ENCODE assay signal across 8 cellular contexts in the genomic region with DNA sequence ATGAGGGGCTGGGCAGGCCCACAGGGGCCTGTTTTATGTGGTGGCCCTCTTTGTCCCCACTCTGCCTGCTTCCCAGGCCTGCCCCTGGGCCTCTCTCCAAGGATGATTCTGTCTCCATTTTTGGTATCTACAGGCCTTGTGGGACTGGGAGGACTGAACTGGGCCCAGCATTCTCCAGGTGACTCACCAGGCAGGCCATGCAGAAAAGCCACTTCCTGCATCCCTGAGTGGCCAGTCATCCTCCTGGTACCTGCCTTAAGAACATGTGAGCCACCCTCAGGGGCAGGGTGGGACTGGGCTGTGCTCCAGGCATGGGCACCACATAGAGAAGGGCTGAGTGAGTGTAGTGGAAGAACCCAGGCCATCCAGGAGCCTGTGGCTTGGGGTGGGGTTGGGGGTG. TPM values are rescaled to one million over a fixed set of nuclear protein-coding genes. Genes with fewer than 3 reads are reported as not detected.
A peak's percentile ranks its signal among the peaks of the same experiment; 100 is the strongest.
DNase-seq lines count a peak whose midpoint lies in the region; ATAC-seq, FAIRE-seq and TF ChIP-seq lines count a peak whose summit lies in the region.

No MANE protein-coding gene starts in this region.

- TF ChIP-seq RAD21 in A549 (conservative IDR thresholded peaks at IDR 0.05 in 1 of 2, IDR thresholded peaks at IDR 0.05 in 1 of 2): peak; percentile 15; a peak in 2 of 5 replicates

- H3K27me3 Mint-ChIP-seq in activated T-helper 17 cell treated with anti-CD3 and anti-CD28 coated beads, Interleukin-2, amount 50 U/mL, for 72 hours: no peaks in the 10 kb centered on the region
- H3K27me3 Mint-ChIP-seq in activated T-cell treated with anti-CD3 and anti-CD28 coated beads, Interleukin-2, amount 50 U/mL, for 4 hours (ENCODE audit: low read depth): no peaks in the 10 kb centered on the region

- POLR2A ChIA-PET in A549 (lab: Yijun Ruan, JAX): interaction anchor here (1.8 to 2.0 kb wide), 2 partner anchors 9 to 20 kb away, joined by 7 to 13 read pairs; a partner anchor contains a TSS

- no peaks in the 10 kb centered on the region for H4K20me1 ChIP-seq in MM.1S (ENCODE audit: insufficient read depth, low read length)

- no peaks in the 10 kb centered on the region for H3K36me3 Mint-ChIP-seq in activated T-helper 17 cell treated with anti-CD3 and anti-CD28 coated beads, Interleukin-2, amount 50 U/mL, for 72 hours (ENCODE audit: low read depth)
- H3K36me3 Mint-ChIP-seq in activated T-cell treated with anti-CD3 and anti-CD28 coated beads, Interleukin-2, amount 50 U/mL, for 4 hours (ENCODE audit: insufficient read depth): no peaks in the 10 kb centered on the region

- TF ChIP-seq POLR2A in A549 (IDR thresholded peaks at IDR 0.05; ENCODE audit: low read length): no peak

- CTCF ChIA-PET in A549 (lab: Yijun Ruan, JAX): interaction anchor here (1.0 to 1.3 kb wide), 4 partner anchors 9 to 112 kb away, joined by 3 to 4 read pairs (median 3); no protein-coding TSS in a partner anchor

- H3K4me2 ChIP-seq in A549 (peak overlapping the region; percentile 72), MM.1S (ENCODE audit: low read depth, low read length) (no peak overlapping the region)

- H3K9me2 ChIP-seq in MM.1S (replicated peaks; ENCODE audit: insufficient read depth, low read length): no peaks in the 10 kb centered on the region

- no peaks in the 10 kb centered on the region for H3K27me3 ChIP-seq in MM.1S (replicated peaks; ENCODE audit: insufficient read depth, low read length)

- peak; percentile 88 to 89 for ATAC-seq in A549
- peak; percentile 76 for ATAC-seq in activated T-helper 17 cell treated with anti-CD3 and anti-CD28 coated beads, Interleukin-2, amount 50 U/mL, for 72 hours (replicated peaks)
- no peak for ATAC-seq in activated T-cell treated with anti-CD3 and anti-CD28 coated beads, Interleukin-2, amount 50 U/mL, for 4 hours

- no peaks in the 10 kb centered on the region for H3K4me1 Mint-ChIP-seq in activated T-helper 17 cell treated with anti-CD3 and anti-CD28 coated beads, Interleukin-2, amount 50 U/mL, for 72 hours
- H3K4me1 Mint-ChIP-seq in activated T-cell treated with anti-CD3 and anti-CD28 coated beads, Interleukin-2, amount 50 U/mL, for 4 hours (ENCODE audit: low read depth): peaks cover 7% of the 10 kb centered on the region

- H2AFZ ChIP-seq in MM.1S (ENCODE audit: low read length): no peak overlapping the region

- no peaks in the 10 kb centered on the region for H3K9me3 Mint-ChIP-seq in activated T-helper 17 cell treated with anti-CD3 and anti-CD28 coated beads, Interleukin-2, amount 50 U/mL, for 72 hours
- no peaks in the 10 kb centered on the region for H3K9me3 Mint-ChIP-seq in activated T-cell treated with anti-CD3 and anti-CD28 coated beads, Interleukin-2, amount 50 U/mL, for 4 hours

- no peak overlapping the region for H3K27ac Mint-ChIP-seq in activated T-helper 17 cell treated with anti-CD3 and anti-CD28 coated beads, Interleukin-2, amount 50 U/mL, for 72 hours

- no peak overlapping the region for H3K4me3 Mint-ChIP-seq in activated T-helper 17 cell treated with anti-CD3 and anti-CD28 coated beads, Interleukin-2, amount 50 U/mL, for 72 hours
- H3K4me3 Mint-ChIP-seq in activated T-cell treated with anti-CD3 and anti-CD28 coated beads, Interleukin-2, amount 50 U/mL, for 4 hours: no peak overlapping the region

- H3F3A ChIP-seq in MM.1S (ENCODE audit: insufficient read depth, low read length): no peaks in the 10 kb centered on the region

- DNase-seq in A549 (ENCODE audit: low read depth in 1 of 2, low spot score in 1 of 2) (peak; percentile 91 to 93), GOT3 (lab: John Stamatoyannopoulos, UW) (peak; percentile 2), kidney (peak; percentile 88), ecto neural progenitor cell (ENCODE audit: low spot score) (no peak), NCI-H187 (lab: John Stamatoyannopoulos, UW) (no peak), MM.1S (no peak)
- no peak for DNase-seq in activated T-cell treated with anti-CD3 and anti-CD28 coated beads, Interleukin-2, amount 50 U/mL, for 4 hours

- TF ChIP-seq CTCF in A549 (IDR thresholded peaks at IDR 0.05) (no peak), kidney (IDR thresholded peaks at IDR 0.05; ENCODE audit: borderline replicate concordance, extremely low read depth, insufficient read depth) (no peak), MM.1S (IDR thresholded peaks at IDR 0.05; ENCODE audit: low read length) (no peak)

- intact Hi-C loops in kidney (cut with DNase I): no loop called here

- H3K4me3 ChIP-seq in A549 (no peak overlapping the region), kidney (ENCODE audit: low read length in 2 of 2) (no peak overlapping the region), MM.1S (ENCODE audit: low read length) (no peak overlapping the region)

- FAIRE-seq in A549 (lab: Jason Lieb, UNC) (peak; percentile 73), kidney (lab: Jason Lieb, UNC) (no peak)

- peak in 1 of 2 experiments; percentile 51; a peak in 1 of 5 replicates for TF ChIP-seq EP300 in A549 (IDR thresholded peaks at IDR 0.05)

- no peaks in the 10 kb centered on the region for H3K79me2 ChIP-seq in MM.1S (ENCODE audit: low read length)

- peak overlapping the region; percentile 98 to 99 for H3K27ac ChIP-seq in A549
- no peak overlapping the region for H3K27ac ChIP-seq in kidney (ENCODE audit: low read depth in 2 of 2, low read length in 2 of 2)
- no peak overlapping the region for H3K27ac ChIP-seq in MM.1S (ENCODE audit: low read length)

- H3K9me3 ChIP-seq in A549 (no peaks in the 10 kb centered on the region), kidney (ENCODE audit: control insufficient read depth in 1 of 2, low read length in 2 of 2) (no peaks in the 10 kb centered on the region), MM.1S (replicated peaks; ENCODE audit: insufficient read depth, low read length) (no peaks in the 10 kb centered on the region)

- H3K36me3 ChIP-seq in kidney (ENCODE audit: control insufficient read depth in 1 of 2, insufficient read depth in 2 of 2, low read length in 2 of 2) (no peaks in the 10 kb centered on the region), MM.1S (replicated peaks; ENCODE audit: insufficient read depth, low read length) (no peaks in the 10 kb centered on the region)

- H3K4me1 ChIP-seq in A549 (peaks cover 68% of the 10 kb centered on the region), kidney (ENCODE audit: control insufficient read depth in 1 of 2, insufficient read depth in 1 of 2, low read depth in 1 of 2, low read length in 2 of 2) (no peaks in the 10 kb centered on the region), MM.1S (ENCODE audit: low read length) (no peaks in the 10 kb centered on the region)

- H3K9ac ChIP-seq in kidney (ENCODE audit: low read length in 2 of 2) (no peak overlapping the region), MM.1S (ENCODE audit: low read length) (no peak overlapping the region)

TF ChIP-seq in A549, 52 proteins besides CTCF, POLR2A, EP300 and RAD21 (continues in another document):
- TF ChIP-seq, protein P1, sequence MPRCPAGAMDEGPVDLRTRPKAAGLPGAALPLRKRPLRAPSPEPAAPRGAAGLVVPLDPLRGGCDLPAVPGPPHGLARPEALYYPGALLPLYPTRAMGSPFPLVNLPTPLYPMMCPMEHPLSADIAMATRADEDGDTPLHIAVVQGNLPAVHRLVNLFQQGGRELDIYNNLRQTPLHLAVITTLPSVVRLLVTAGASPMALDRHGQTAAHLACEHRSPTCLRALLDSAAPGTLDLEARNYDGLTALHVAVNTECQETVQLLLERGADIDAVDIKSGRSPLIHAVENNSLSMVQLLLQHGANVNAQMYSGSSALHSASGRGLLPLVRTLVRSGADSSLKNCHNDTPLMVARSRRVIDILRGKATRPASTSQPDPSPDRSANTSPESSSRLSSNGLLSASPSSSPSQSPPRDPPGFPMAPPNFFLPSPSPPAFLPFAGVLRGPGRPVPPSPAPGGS (IDR thresholded peaks at IDR 0.05): no peak
- peak; percentile 52 for TF ChIP-seq ZFP36 (IDR thresholded peaks at IDR 0.05; ENCODE audit: borderline replicate concordance, partially characterized antibody)
- no peak for TF ChIP-seq FOXS1 (CRISPR knock-in tag; IDR thresholded peaks at IDR 0.05)
- TF ChIP-seq HOXB13 (CRISPR knock-in tag; IDR thresholded peaks at IDR 0.05; ENCODE audit: low read depth): no peak
- no peak for TF ChIP-seq HDAC2 (IDR thresholded peaks at IDR 0.05)
- no peak for TF ChIP-seq HEYL (CRISPR knock-in tag; IDR thresholded peaks at IDR 0.05)
- no peak for TF ChIP-seq EHMT2 (IDR thresholded peaks at IDR 0.05; ENCODE audit: low read depth)
- TF ChIP-seq ZC3H11A (IDR thresholded peaks at IDR 0.05): no peak
- no peak for TF ChIP-seq NR3C1 (IDR thresholded peaks at IDR 0.05)
- TF ChIP-seq GATA3 (IDR thresholded peaks at IDR 0.05; ENCODE audit: borderline replicate concordance): peak; percentile 78; the same call in 1 of the 2 replicates
- TF ChIP-seq NPAS2 (CRISPR knock-in tag; IDR thresholded peaks at IDR 0.05; ENCODE audit: borderline replicate concordance): no peak
- TF ChIP-seq JUNB (IDR thresholded peaks at IDR 0.05): peak; percentile 75
- no peak for TF ChIP-seq MAFK (IDR thresholded peaks at IDR 0.05; ENCODE audit: partially characterized antibody)
- TF ChIP-seq KDM5A (IDR thresholded peaks at IDR 0.05): no peak
- TF ChIP-seq CBX8 (IDR thresholded peaks at IDR 0.05): no peak
- TF ChIP-seq HOXB5 (CRISPR knock-in tag; IDR thresholded peaks at IDR 0.05): 0 out of 2 replicates have a peak, but pooled peaks have one; percentile 30
- TF ChIP-seq, protein P2, sequence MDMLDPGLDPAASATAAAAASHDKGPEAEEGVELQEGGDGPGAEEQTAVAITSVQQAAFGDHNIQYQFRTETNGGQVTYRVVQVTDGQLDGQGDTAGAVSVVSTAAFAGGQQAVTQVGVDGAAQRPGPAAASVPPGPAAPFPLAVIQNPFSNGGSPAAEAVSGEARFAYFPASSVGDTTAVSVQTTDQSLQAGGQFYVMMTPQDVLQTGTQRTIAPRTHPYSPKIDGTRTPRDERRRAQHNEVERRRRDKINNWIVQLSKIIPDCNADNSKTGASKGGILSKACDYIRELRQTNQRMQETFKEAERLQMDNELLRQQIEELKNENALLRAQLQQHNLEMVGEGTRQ (IDR thresholded peaks at IDR 0.05): peak; percentile 19; the same call in 1 of the 2 replicates
- TF ChIP-seq RCOR1 (IDR thresholded peaks at IDR 0.05; ENCODE audit: low read depth, low read length): no peak

RNA-seq across cellular contexts. Expression of a gene that starts 20.0 kb away (rescaled TPM):
- polyA plus RNA-seq in A549 (2011; rRNA removed) (31.6 and 32.1 TPM in 2 replicates), A549 (2017; fragmentation: RNase III; extraction: RNeasy Plus Mini Kit Qiagen cat#74134 plus additional on column Dnase treatment) (29.8 to 35.8 TPM (median 33.4 TPM) in 3 replicates), kidney (ENCODE audit: insufficient read depth, low read depth, low replicate concordance) (28.4 TPM)
- polyA plus RNA-seq in A549 (2012; cell fraction: cytosol; rRNA removed): 28.6 and 37.0 TPM in 2 replicates
- 40.5 and 50.4 TPM in 2 replicates for polyA plus RNA-seq in A549 (2012; cell fraction: nucleus; rRNA removed)
- polyA minus RNA-seq in A549 (2011; rRNA and poly(A)+ RNA removed): 27.5 and 30.0 TPM in 2 replicates
- total RNA-seq in activated T-helper 17 cell treated with anti-CD3 and anti-CD28 coated beads, Interleukin-2, amount 50 U/mL, for 72 hours: 1 to 10 TPM; 1.3 to 1.9 TPM
- 25.4 TPM for total RNA-seq in kidney
- 1 to 10 TPM in 2 of 3 donors, under 1 TPM in 1; 0.53 to 1.7 (median 1.2) TPM for total RNA-seq in activated T-cell treated with anti-CD3 and anti-CD28 coated beads, Interleukin-2, amount 50 U/mL, for 4 hours

Comparison
In these comparisons a context has a peak if more than half of its experiments do, and no peak if none do; other contexts are left out.
1. ATAC-seq: peak in A549 (2 of 2) and activated T-helper 17 cell treated with anti-CD3 and anti-CD28 coated beads, Interleukin-2, amount 50 U/mL, for 72 hours (single experiment); none in activated T-cell treated with anti-CD3 and anti-CD28 coated beads, Interleukin-2, amount 50 U/mL, for 4 hours (0 of 2).
2. DNase-seq: peak in A549 (2 of 2), GOT3 (single experiment) and kidney (single experiment); none in ecto neural progenitor cell (single experiment), NCI-H187 (0 of 2), MM.1S (single experiment) and activated T-cell treated with anti-CD3 and anti-CD28 coated beads, Interleukin-2, amount 50 U/mL, for 4 hours (single experiment).
3. H3K27ac ChIP-seq: peak in A549 (2 of 2); none in kidney (0 of 2) and MM.1S (single experiment).